Comparison of ENCODE assay signal across 20 cellular contexts in the genomic region with DNA sequence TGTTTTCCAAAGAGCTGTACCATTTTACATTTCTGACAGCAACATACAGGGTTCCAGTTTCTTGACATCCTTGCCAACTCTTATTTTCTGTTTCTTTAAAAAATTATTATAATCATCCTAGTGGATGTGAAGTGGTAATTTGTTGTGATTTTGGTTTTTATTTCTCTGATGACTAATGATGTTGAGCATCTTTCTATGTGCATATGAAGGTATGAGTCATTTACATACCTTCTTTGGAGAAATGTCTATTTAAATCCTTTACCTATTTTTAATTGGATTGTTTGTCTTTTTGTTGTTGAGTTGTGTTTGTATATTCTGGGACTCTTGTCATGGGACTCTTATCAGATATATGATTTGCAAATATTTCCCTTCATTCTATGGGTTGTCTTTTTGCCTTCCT. TPM values are rescaled to one million over a fixed set of nuclear protein-coding genes. Genes with fewer than 3 reads are reported as not detected.
DNase-seq lines count a peak whose midpoint lies in the region; FAIRE-seq and TF ChIP-seq lines count a peak whose summit lies in the region.
"Had no signal": no experiment of that assay in that cellular context is flagged by ENCODE, and none has a peak within 500 bp of the region (broad histone marks: within the 10 kb centered on the region; RNA-seq: fewer than 3 reads in every experiment).

No MANE protein-coding gene starts in this region.

- no peaks in the 10 kb centered on the region for H3K9me3 Mint-ChIP-seq in HFFc6
- H3K9me3 Mint-ChIP-seq: GM23338; T-helper 1 cell treated with Interleukin-12 subunit alpha and Interleukin-12 subunit beta and Interleukin-4 antibody, amounts not matched to agents 30 μg/mL and 1 μg/mL, for 36 hours had no signal

- FAIRE-seq in TTC549 (lab: Jason Lieb, UNC) = peak; percentile 65

- H3K27me3 Mint-ChIP-seq in HFFc6 (ENCODE audit: insufficient read depth) = no peaks in the 10 kb centered on the region
- H3K27me3 Mint-ChIP-seq: B cell had no signal

- H3K4me1 Mint-ChIP-seq in HFFc6 (ENCODE audit: low read depth) = peaks cover 41% of the 10 kb centered on the region
- H3K4me1 Mint-ChIP-seq: GM23338 had no signal

- no peak overlapping the region for H3K4me3 Mint-ChIP-seq in HFFc6
- H3K4me3 Mint-ChIP-seq: B cell; GM23338; T-helper 1 cell treated with Interleukin-12 subunit alpha and Interleukin-12 subunit beta and Interleukin-4 antibody, amounts not matched to agents 30 μg/mL and 1 μg/mL, for 36 hours had no signal

- in situ Hi-C loops in ACHN (cut with HindIII; ENCODE audit: low pct_ligation_motif_present, low pct_unique_long_range_greater_than_20kb, low sequenced_read_pairs) = no loop called here

- H3K27ac Mint-ChIP-seq in HFFc6 = peak overlapping the region; percentile 7; the same call in 1 of the 2 replicates
- H3K27ac Mint-ChIP-seq: B cell; GM23338; T-helper 1 cell treated with Interleukin-12 subunit alpha and Interleukin-12 subunit beta and Interleukin-4 antibody, amounts not matched to agents 30 μg/mL and 1 μg/mL, for 36 hours had no signal

- peaks cover 46% of the 10 kb centered on the region for H3K36me3 Mint-ChIP-seq in HFFc6 (ENCODE audit: low read depth)

- TF ChIP-seq CTCF in HFFc6 (IDR thresholded peaks at IDR 0.05) = no peak
- no peak for TF ChIP-seq CTCF in foreskin fibroblast (IDR thresholded peaks at IDR 0.05; ENCODE audit: low read depth, low read length)
- TF ChIP-seq CTCF in GM20000 (IDR thresholded peaks at IDR 0.05; ENCODE audit: extremely low read depth, missing control alignments) = no peak

- H3K4me3 ChIP-seq in foreskin fibroblast (ENCODE audit: low read depth in 1 of 2, low read length in 2 of 2) = no peak overlapping the region
- H3K4me3 ChIP-seq: GM23338, PC-9 had no signal

- peak; percentile 27 for DNase-seq in EH (ENCODE audit: low read depth)
- DNase-seq in HFFc6 = peak; percentile 11
- peak; percentile 9 to 35 for DNase-seq in foreskin fibroblast
- DNase-seq in activated CD4-positive, alpha-beta T cell treated with anti-CD3 and anti-CD28 coated beads, Interleukin-2, amount 50 U/mL, for 48 hours = no peak
- DNase-seq in ACHN = no peak
- no peak for DNase-seq in NCI-H69 (lab: John Stamatoyannopoulos, UW)
- DNase-seq in GM20000 (ENCODE audit: low spot score) = no peak
- DNase-seq: Caco-2, DMS53, KG1, NCI-H1436, NCI-H1930, NCI-H226, NCI-H524, PC-9 had no signal

RNA-seq across cellular contexts. Expression of gene MPC2, which starts 20.8 kb away (rescaled TPM):
- total RNA-seq in HFFc6 (2021; fragmentation: NEBNext Ultra II Directional; extraction: Animal tissue kit (Norgen Biotek cat#: 25700)) = 100 to 1,000 TPM; 109 to 124 (median 119) TPM

RNA-seq across cellular contexts. Expression of gene DCAF6, which starts 21.2 kb away (rescaled TPM):
- total RNA-seq in HFFc6 (2021; fragmentation: NEBNext Ultra II Directional; extraction: Animal tissue kit (Norgen Biotek cat#: 25700)) = 10 to 100 TPM; 52.5 to 59.4 (median 55.3) TPM

RNA-seq across cellular contexts. Expression of gene ADCY10, which starts 43.8 kb away (rescaled TPM):
- under 1 TPM in 4 of 6 experiments, not detected in 2; 0.12 to 0.22 (median 0.17) TPM for total RNA-seq in HFFc6 (2021; fragmentation: NEBNext Ultra II Directional; extraction: Animal tissue kit (Norgen Biotek cat#: 25700))
- total RNA-seq: G401, GM23338 had no signal

Comparison
In these comparisons a context has a peak if more than half of its experiments do, and no peak if none do; other contexts are left out.
1. DNase-seq: peak in EH (single experiment), HFFc6 (single experiment) and foreskin fibroblast (2 of 2); none in activated CD4-positive, alpha-beta T cell treated with anti-CD3 and anti-CD28 coated beads, Interleukin-2, amount 50 U/mL, for 48 hours (0 of 2), ACHN (single experiment), NCI-H69 (single experiment) and GM20000 (single experiment).